ENCODE assay signal across 24 cellular contexts in the genomic region with DNA sequence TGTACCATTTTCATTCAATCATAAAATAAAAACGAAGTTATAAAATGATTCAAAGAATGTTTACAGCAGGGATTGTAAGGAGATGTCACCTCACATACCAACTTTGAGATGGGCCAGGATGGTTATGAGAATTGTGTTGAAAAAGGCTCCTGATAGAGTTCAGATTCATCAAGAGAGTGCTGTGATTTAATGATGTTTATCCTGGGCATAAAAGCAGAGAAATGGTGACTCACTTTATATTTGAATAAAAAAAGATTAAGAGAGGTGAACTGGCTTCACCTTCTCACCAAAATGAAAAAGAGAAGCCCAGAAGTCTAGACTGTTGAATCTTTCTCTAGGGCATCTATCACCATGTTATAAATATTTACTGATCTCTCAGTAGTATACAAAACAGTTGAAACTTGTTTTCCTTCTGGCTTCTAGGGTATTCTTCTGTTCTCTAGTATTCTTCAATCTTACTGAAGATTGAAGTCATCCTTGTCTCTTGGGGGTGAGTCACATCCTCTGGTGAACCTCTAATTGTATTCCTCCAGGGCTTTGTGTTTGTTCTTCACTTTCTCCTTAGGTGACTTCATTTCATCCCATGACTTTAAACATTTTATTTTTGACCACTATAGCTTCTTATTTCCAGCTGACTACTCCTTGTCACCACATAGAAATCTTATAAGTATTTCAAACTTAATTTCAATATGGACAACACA.
DNase-seq lines count a peak whose midpoint lies in the region; ATAC-seq and TF ChIP-seq lines count a peak whose summit lies in the region.
"Had no signal": no experiment of that assay in that cellular context is flagged by ENCODE, and none has a peak within 500 bp of the region (broad histone marks: within the 10 kb centered on the region; RNA-seq: fewer than 3 reads in every experiment).

No MANE protein-coding gene starts in this region.

- TF ChIP-seq CTCF in PC-3 (conservative IDR thresholded peaks at IDR 0.05; ENCODE audit: low read depth, low read length) (no peak), choroid plexus epithelial cell (conservative IDR thresholded peaks at IDR 0.05; ENCODE audit: low read depth, low read length) (no peak), mesothelial cell of epicardium (IDR thresholded peaks at IDR 0.05; ENCODE audit: unreplicated experiment) (no peak)

- H2BK12ac ChIP-seq in mesenchymal stem cell (ENCODE audit: low read length in 2 of 2): no peak overlapping the region

- peak; percentile 32 for DNase-seq in COLO829 (ENCODE audit: low spot score)
- DNase-seq in PC-3: peak; percentile 79
- DNase-seq in choroid plexus epithelial cell (ENCODE audit: low read depth): peak; percentile 41
- DNase-seq in mesenchymal stem cell: peak; percentile 75
- no peak for DNase-seq in DMS79 (lab: John Stamatoyannopoulos, UW)
- no peak for DNase-seq in mesothelial cell of epicardium (ENCODE audit: low spot score in 2 of 2, unreplicated experiment in 2 of 2)
- DNase-seq in head of caudate nucleus: no peak
- no peak for DNase-seq in Ammon's horn (ENCODE audit: low spot score)
- DNase-seq: activated CD4-positive, alpha-beta T cell treated with anti-CD3 and anti-CD28 coated beads, Interleukin-2, amount 50 U/mL, for 48 hours; activated T-cell treated with anti-CD3 and anti-CD28 coated beads, Interleukin-2, amount 50 U/mL, for 1 hour; GDM1; GOT3; KG1; left cardiac atrium; NCI-H1105; NCI-H2171; nucleus accumbens; Peyer's patch; stimulated activated CD4-positive, alpha-beta T cell treated with anti-CD3 and anti-CD28 coated beads, Interleukin-1b, Interleukin-23, amount 100 ng/mL, for 48 hours; stimulated activated naive CD8-positive, alpha-beta T cell treated with anti-CD3 and anti-CD28 coated beads, Interleukin-15, amount 100 ng/mL, for 72 hours had no signal

- H2BK5ac ChIP-seq in mesenchymal stem cell (ENCODE audit: low read depth, low read length, poor library complexity, severe bottlenecking): no peak overlapping the region

- no peaks in the 10 kb centered on the region for H3K79me2 ChIP-seq in PC-3 (ENCODE audit: low read length)
- H3K79me2 ChIP-seq: hepatocyte had no signal

- no peaks in the 10 kb centered on the region for H3K36me3 Mint-ChIP-seq in mesothelial cell of epicardium
- H3K36me3 Mint-ChIP-seq: activated naive CD4-positive, alpha-beta T cell treated with anti-CD3 and anti-CD28 coated beads, Interleukin-2, amount 50 U/mL, for 24 hours had no signal

- H3K9me3 ChIP-seq in PC-3 (ENCODE audit: low read length) (no peaks in the 10 kb centered on the region), mesenchymal stem cell (ENCODE audit: control insufficient read depth, low read length) (no peaks in the 10 kb centered on the region)
- H3K9me3 ChIP-seq: esophagus muscularis mucosa, Peyer's patch, right atrium auricular region had no signal

- H4K91ac ChIP-seq in mesenchymal stem cell (ENCODE audit: low read length): no peak overlapping the region

- WGBS in mesenchymal stem cell: 44% methylated on average over 1 of the region's 1 CpG

- POLR2A ChIA-PET in PC-3 (lab: Charles Lee; ENCODE audit: unreplicated experiment): no interaction called here

- H3K27me3 ChIP-seq in PC-3 (ENCODE audit: low read length) (no peaks in the 10 kb centered on the region), mesenchymal stem cell (ENCODE audit: control insufficient read depth in 1 of 2, insufficient read depth in 1 of 2, low read length in 2 of 2) (no peaks in the 10 kb centered on the region)
- H3K27me3 ChIP-seq: esophagus muscularis mucosa, hepatocyte, Peyer's patch, right atrium auricular region had no signal

- H3K27ac Mint-ChIP-seq in mesothelial cell of epicardium: no peak overlapping the region
- H3K27ac Mint-ChIP-seq: activated naive CD4-positive, alpha-beta T cell treated with anti-CD3 and anti-CD28 coated beads, Interleukin-2, amount 50 U/mL, for 24 hours; stimulated activated naive CD8-positive, alpha-beta T cell treated with anti-CD3 and anti-CD28 coated beads, Interleukin-15, amount 100 ng/mL, for 72 hours had no signal

- no peak overlapping the region for H2BK120ac ChIP-seq in mesenchymal stem cell (ENCODE audit: low read depth, low read length)

- H3K27me3 Mint-ChIP-seq in mesothelial cell of epicardium (ENCODE audit: low read depth): no peaks in the 10 kb centered on the region
- H3K27me3 Mint-ChIP-seq: activated naive CD4-positive, alpha-beta T cell treated with anti-CD3 and anti-CD28 coated beads, Interleukin-2, amount 50 U/mL, for 24 hours; stimulated activated naive CD8-positive, alpha-beta T cell treated with anti-CD3 and anti-CD28 coated beads, Interleukin-15, amount 100 ng/mL, for 72 hours had no signal

- no peaks in the 10 kb centered on the region for H3K79me1 ChIP-seq in mesenchymal stem cell (replicated peaks; ENCODE audit: low read length, poor library complexity, severe bottlenecking)

- no peak overlapping the region for H3K4ac ChIP-seq in mesenchymal stem cell (ENCODE audit: low read depth in 1 of 2, low read length in 2 of 2)

- H3K23ac ChIP-seq in mesenchymal stem cell (ENCODE audit: low read length in 2 of 2): no peak overlapping the region

- H3K36me3 ChIP-seq in PC-3 (ENCODE audit: low read depth, low read length) (no peaks in the 10 kb centered on the region), mesenchymal stem cell (ENCODE audit: control insufficient read depth in 1 of 2, insufficient read depth in 2 of 2, low read depth in 1 of 2, low read length in 2 of 2) (no peaks in the 10 kb centered on the region)
- H3K36me3 ChIP-seq: esophagus muscularis mucosa, Peyer's patch, right atrium auricular region had no signal

- no peak overlapping the region for H3K4me3 ChIP-seq in PC-3 (ENCODE audit: low read length)
- H3K4me3 ChIP-seq in choroid plexus epithelial cell (ENCODE audit: low read depth, low read length): no peak overlapping the region
- no peak overlapping the region for H3K4me3 ChIP-seq in mesenchymal stem cell (ENCODE audit: insufficient read depth in 1 of 2, low read depth in 1 of 2, low read length in 2 of 2)
- H3K4me3 ChIP-seq: esophagus muscularis mucosa, hepatocyte, Peyer's patch, right atrium auricular region had no signal

- H4K8ac ChIP-seq in mesenchymal stem cell (ENCODE audit: low read length): no peak overlapping the region

- H3K18ac ChIP-seq in mesenchymal stem cell (ENCODE audit: low read depth in 1 of 2, low read length in 2 of 2): no peak overlapping the region

- no peak overlapping the region for H3K4me3 Mint-ChIP-seq in mesothelial cell of epicardium
- H3K4me3 Mint-ChIP-seq: activated naive CD4-positive, alpha-beta T cell treated with anti-CD3 and anti-CD28 coated beads, Interleukin-2, amount 50 U/mL, for 24 hours; stimulated activated naive CD8-positive, alpha-beta T cell treated with anti-CD3 and anti-CD28 coated beads, Interleukin-15, amount 100 ng/mL, for 72 hours had no signal

- no peaks in the 10 kb centered on the region for H3F3A ChIP-seq in PC-3 (ENCODE audit: low read length, unreplicated experiment)

- H2AFZ ChIP-seq in PC-3 (ENCODE audit: low read length): no peak overlapping the region
- H2AFZ ChIP-seq in mesenchymal stem cell (ENCODE audit: low read depth, low read length): no peak overlapping the region
- H2AFZ ChIP-seq: hepatocyte had no signal

- H2AK5ac ChIP-seq in mesenchymal stem cell (ENCODE audit: low read length, severe bottlenecking): no peak overlapping the region

- ATAC-seq in PC-3: peak; percentile 92
- ATAC-seq: left cardiac atrium; stimulated activated naive CD8-positive, alpha-beta T cell treated with anti-CD3 and anti-CD28 coated beads, Interleukin-15, amount 100 ng/mL, for 72 hours had no signal

- no peaks in the 10 kb centered on the region for H3K9me2 ChIP-seq in PC-3 (replicated peaks; ENCODE audit: low read length)

- BruUV-seq in PC-3 (replicated peaks; lab: Mats Ljungman, UMichigan): no TSS peak

- peaks cover 9% of the 10 kb centered on the region for H3K4me1 Mint-ChIP-seq in mesothelial cell of epicardium
- H3K4me1 Mint-ChIP-seq: activated naive CD4-positive, alpha-beta T cell treated with anti-CD3 and anti-CD28 coated beads, Interleukin-2, amount 50 U/mL, for 24 hours; stimulated activated naive CD8-positive, alpha-beta T cell treated with anti-CD3 and anti-CD28 coated beads, Interleukin-15, amount 100 ng/mL, for 72 hours had no signal

- H3K4me2 ChIP-seq in PC-3 (ENCODE audit: low read length) (peak overlapping the region; percentile 50), mesenchymal stem cell (ENCODE audit: low read length, poor library complexity, severe bottlenecking) (no peak overlapping the region)
- H3K4me2 ChIP-seq: hepatocyte had no signal

- H3K9ac ChIP-seq in PC-3 (ENCODE audit: low read length) (peak overlapping the region; percentile 32; the same call in 1 of the 2 replicates), mesenchymal stem cell (ENCODE audit: low read length) (no peak overlapping the region)

- H3K27ac ChIP-seq in PC-3 (ENCODE audit: low read length) (peak overlapping the region; percentile 85), mesenchymal stem cell (ENCODE audit: low read length, poor library complexity, severe bottlenecking) (peak overlapping the region; percentile 17)
- H3K27ac ChIP-seq: esophagus muscularis mucosa, hepatocyte, Peyer's patch, right atrium auricular region had no signal

- H3K14ac ChIP-seq in mesenchymal stem cell (ENCODE audit: low read length in 2 of 2): no peak overlapping the region

- no peaks in the 10 kb centered on the region for H4K20me1 ChIP-seq in PC-3 (ENCODE audit: low read length)

- peaks cover 5% of the 10 kb centered on the region for H3K9me3 Mint-ChIP-seq in mesothelial cell of epicardium

- CTCF ChIA-PET in PC-3 (lab: Charles Lee): no interaction called here

- H2BK15ac ChIP-seq in mesenchymal stem cell (ENCODE audit: low read depth, poor library complexity, severe bottlenecking): no peak overlapping the region

- intact Hi-C loops in PC-3 (cut with micrococcal nuclease) (loop anchor here (5.0 kb wide), 1 partner anchor 117 kb away; no protein-coding TSS in a partner anchor), head of caudate nucleus (cut with DNase I) (no loop called here)

- peaks cover 28% of the 10 kb centered on the region for H3K4me1 ChIP-seq in PC-3 (ENCODE audit: insufficient read depth, low read length)
- no peaks in the 10 kb centered on the region for H3K4me1 ChIP-seq in mesenchymal stem cell (ENCODE audit: control insufficient read depth, insufficient read depth, low read depth, low read length)
- H3K4me1 ChIP-seq: Peyer's patch, right atrium auricular region had no signal

Comparison
In these comparisons a context has a peak if more than half of its experiments do, and no peak if none do; other contexts are left out.
1. DNase-seq: peak in COLO829 (single experiment), PC-3 (single experiment), choroid plexus epithelial cell (single experiment) and mesenchymal stem cell (single experiment); none in DMS79 (single experiment), mesothelial cell of epicardium (0 of 2), head of caudate nucleus (0 of 42) and Ammon's horn (single experiment).